Comparison of ENCODE assay signal across 13 cellular contexts in genomic region chr15:68797589-68798377, GRCh38. TPM values are rescaled to one million over a fixed set of nuclear protein-coding genes. Genes with fewer than 3 reads are reported as not detected.
A peak's percentile ranks its signal among the peaks of the same experiment; 100 is the strongest.
DNase-seq lines count a peak whose midpoint lies in the region; ATAC-seq lines count a peak whose summit lies in the region.
"Had no signal": no experiment of that assay in that cellular context is flagged by ENCODE, and none has a peak within 500 bp of the region (broad histone marks: within the 10 kb centered on the region; RNA-seq: fewer than 3 reads in every experiment).

No MANE protein-coding gene starts in this region.

- H3K36me3 Mint-ChIP-seq in activated CD4-positive, alpha-beta T cell treated with anti-CD3 and anti-CD28 coated beads, Interleukin-2, amount 10 ng/mL, durations not matched to agents 7 days and 5 days (ENCODE audit: low read depth): peaks cover 39% of the 10 kb centered on the region
- H3K36me3 Mint-ChIP-seq in activated naive CD8-positive, alpha-beta T cell: peaks cover 7% of the 10 kb centered on the region
- H3K36me3 Mint-ChIP-seq in stimulated activated naive CD8-positive, alpha-beta T cell treated with anti-CD3 and anti-CD28 coated beads, Interleukin-15, Interleukin-2, amounts not matched to agents 100 ng/mL and 50 ng/mL, for 24 hours (ENCODE audit: low read depth): peaks cover 51% of the 10 kb centered on the region

- CTCF ChIA-PET in activated CD4-positive, alpha-beta T cell treated with anti-CD3 and anti-CD28 coated beads, Interleukin-2, amount 10 ng/mL, durations not matched to agents 7 days and 5 days (lab: Charles Lee): interaction anchor here (1.2 to 1.6 kb wide), 2 partner anchors 9 to 12 kb away, joined by 3 to 5 read pairs; no protein-coding TSS in a partner anchor

- DNase-seq in activated CD4-positive, alpha-beta T cell treated with anti-CD3 and anti-CD28 coated beads, Interleukin-2, amount 10 ng/mL, durations not matched to agents 7 days and 5 days: no peak
- DNase-seq in activated CD4-positive, alpha-beta T cell treated with anti-CD3 and anti-CD28 coated beads, Interleukin-2, amount 50 U/mL, for 1 hour: no peak
- DNase-seq in inferior parietal cortex (ENCODE audit: extremely low spot score) (peak; percentile 34), SIG-M5 treated with dmso at 0.1 percent for 504 hours (lab: John Stamatoyannopoulos, UW; ENCODE audit: unreplicated experiment) (no peak)
- DNase-seq: ACHN, cortex of kidney, H9, NCI-H69, upper lobe of left lung had no signal

- peaks cover 91% of the 10 kb centered on the region for H3K4me1 Mint-ChIP-seq in activated CD4-positive, alpha-beta T cell treated with anti-CD3 and anti-CD28 coated beads, Interleukin-2, amount 10 ng/mL, durations not matched to agents 7 days and 5 days
- H3K4me1 Mint-ChIP-seq in activated naive CD8-positive, alpha-beta T cell (ENCODE audit: low read depth): peaks cover 89% of the 10 kb centered on the region
- H3K4me1 Mint-ChIP-seq in stimulated activated naive CD8-positive, alpha-beta T cell treated with anti-CD3 and anti-CD28 coated beads, Interleukin-15, Interleukin-2, amounts not matched to agents 100 ng/mL and 50 ng/mL, for 24 hours (ENCODE audit: low read depth): peaks cover 96% of the 10 kb centered on the region

- no peaks in the 10 kb centered on the region for H3K9me3 Mint-ChIP-seq in activated CD4-positive, alpha-beta T cell treated with anti-CD3 and anti-CD28 coated beads, Interleukin-2, amount 10 ng/mL, durations not matched to agents 7 days and 5 days
- no peaks in the 10 kb centered on the region for H3K9me3 Mint-ChIP-seq in activated naive CD8-positive, alpha-beta T cell (ENCODE audit: low read depth)
- no peaks in the 10 kb centered on the region for H3K9me3 Mint-ChIP-seq in stimulated activated naive CD8-positive, alpha-beta T cell treated with anti-CD3 and anti-CD28 coated beads, Interleukin-15, Interleukin-2, amounts not matched to agents 100 ng/mL and 50 ng/mL, for 24 hours
- H3K9me3 Mint-ChIP-seq: H9 had no signal

- H3K27ac Mint-ChIP-seq in activated CD4-positive, alpha-beta T cell treated with anti-CD3 and anti-CD28 coated beads, Interleukin-2, amount 10 ng/mL, durations not matched to agents 7 days and 5 days: peak overlapping the region; percentile 83
- peak overlapping the region; percentile 50 for H3K27ac Mint-ChIP-seq in activated naive CD8-positive, alpha-beta T cell
- peak overlapping the region; percentile 85 for H3K27ac Mint-ChIP-seq in stimulated activated naive CD8-positive, alpha-beta T cell treated with anti-CD3 and anti-CD28 coated beads, Interleukin-15, Interleukin-2, amounts not matched to agents 100 ng/mL and 50 ng/mL, for 24 hours

- no peak for ATAC-seq in HG02973 (IDR thresholded peaks at IDR 0.05; ENCODE audit: unreplicated experiment)
- ATAC-seq in GM21390 (IDR thresholded peaks at IDR 0.05; ENCODE audit: unreplicated experiment): no peak

- H3K27me3 Mint-ChIP-seq in activated CD4-positive, alpha-beta T cell treated with anti-CD3 and anti-CD28 coated beads, Interleukin-2, amount 10 ng/mL, durations not matched to agents 7 days and 5 days: no peaks in the 10 kb centered on the region
- H3K27me3 Mint-ChIP-seq in activated naive CD8-positive, alpha-beta T cell: no peaks in the 10 kb centered on the region
- no peaks in the 10 kb centered on the region for H3K27me3 Mint-ChIP-seq in stimulated activated naive CD8-positive, alpha-beta T cell treated with anti-CD3 and anti-CD28 coated beads, Interleukin-15, Interleukin-2, amounts not matched to agents 100 ng/mL and 50 ng/mL, for 24 hours

- H3K4me3 Mint-ChIP-seq in activated CD4-positive, alpha-beta T cell treated with anti-CD3 and anti-CD28 coated beads, Interleukin-2, amount 10 ng/mL, durations not matched to agents 7 days and 5 days: peak overlapping the region; percentile 29
- H3K4me3 Mint-ChIP-seq in activated naive CD8-positive, alpha-beta T cell: peak overlapping the region; percentile 24
- peak overlapping the region; percentile 49 for H3K4me3 Mint-ChIP-seq in stimulated activated naive CD8-positive, alpha-beta T cell treated with anti-CD3 and anti-CD28 coated beads, Interleukin-15, Interleukin-2, amounts not matched to agents 100 ng/mL and 50 ng/mL, for 24 hours
- H3K4me3 Mint-ChIP-seq: H9 had no signal

- POLR2A ChIA-PET in activated CD4-positive, alpha-beta T cell treated with anti-CD3 and anti-CD28 coated beads, Interleukin-2, amount 10 ng/mL, durations not matched to agents 7 days and 5 days (lab: Charles Lee): no interaction called here

RNA-seq across cellular contexts. Expression of gene ANP32A, which starts 22.9 kb away (rescaled TPM):
- 100 to 1,000 TPM; 219 to 286 TPM for total RNA-seq in activated CD4-positive, alpha-beta T cell treated with anti-CD3 and anti-CD28 coated beads, Interleukin-2, amount 10 ng/mL, durations not matched to agents 7 days and 5 days
